8 cellular contexts compared by ENCODE assay signal in the genomic region with DNA sequence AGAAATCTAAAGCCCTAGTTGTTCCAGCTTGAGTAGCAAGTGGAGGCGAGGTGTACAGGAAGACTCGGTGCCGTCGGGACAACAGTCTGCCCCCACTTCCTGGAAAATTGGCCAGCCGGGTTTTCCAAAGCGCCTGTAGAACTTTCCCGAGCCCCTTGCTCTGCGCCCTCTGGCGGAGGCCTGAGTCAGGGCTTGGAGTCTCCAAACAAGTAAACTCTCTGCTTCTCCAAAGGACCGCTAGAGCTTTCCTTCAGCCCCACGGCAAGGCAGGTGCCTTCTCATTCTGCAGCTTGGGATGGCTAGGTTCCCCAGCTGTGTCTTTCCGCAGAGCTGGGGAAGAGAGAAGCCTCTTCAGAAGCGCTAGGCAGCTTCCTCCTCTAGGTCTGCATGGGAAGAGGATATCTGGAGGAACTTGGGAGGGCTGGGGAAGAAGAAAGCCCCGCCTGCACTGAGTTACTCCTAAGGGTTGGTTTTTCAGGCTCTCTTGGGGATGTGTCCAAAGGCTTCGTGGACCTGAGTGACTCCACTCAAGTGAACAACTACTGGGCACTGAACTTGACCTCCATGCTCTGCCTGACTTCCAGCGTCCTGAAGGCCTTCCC. TPM values are rescaled to one million over a fixed set of nuclear protein-coding genes. Genes with fewer than 3 reads are reported as not detected.
DNase-seq lines count a peak whose midpoint lies in the region; ATAC-seq and TF ChIP-seq lines count a peak whose summit lies in the region.

No MANE protein-coding gene starts in this region.

- H3K36me3 ChIP-seq in SK-N-MC (ENCODE audit: insufficient read depth, low read length) (peaks cover 6% of the 10 kb centered on the region; the same call in 1 of the 2 replicates), parathyroid adenoma (ENCODE audit: control insufficient read depth, insufficient read depth, low read length) (no peaks in the 10 kb centered on the region), uterus (no peaks in the 10 kb centered on the region)

- H3K4me3 Mint-ChIP-seq in HFFc6: peak overlapping the region; percentile 82

- H3K4me1 ChIP-seq in parathyroid adenoma (peaks cover 15% of the 10 kb centered on the region), uterus (peaks cover 0 to 5% of the 10 kb centered on the region in 2 donors)

- DNase-seq in GM03348 (ENCODE audit: low spot score): peak; percentile 92
- DNase-seq in HFFc6: peak; percentile 83
- peak; percentile 64 for DNase-seq in MV-4-11 (lab: John Stamatoyannopoulos, UW)
- peak; percentile 76 for DNase-seq in SK-N-MC (ENCODE audit: low read depth, low spot score)
- peak; percentile 92 for DNase-seq in left cardiac atrium
- DNase-seq in uterus: peak; percentile 89

- H3K27me3 ChIP-seq in parathyroid adenoma (ENCODE audit: control insufficient read depth, insufficient read depth, low read length) (no peaks in the 10 kb centered on the region), uterus (no peaks in the 10 kb centered on the region)

- H3K9me3 Mint-ChIP-seq in HFFc6: no peaks in the 10 kb centered on the region

- H3K9ac ChIP-seq in SK-N-MC (ENCODE audit: insufficient read length) (peak overlapping the region; percentile 74), parathyroid adenoma (no peak overlapping the region)

- no peak overlapping the region for H3K27ac ChIP-seq in SK-N-MC
- H3K27ac ChIP-seq in angular gyrus (ENCODE audit: low read depth, low read length): peak overlapping the region; percentile 57
- peak overlapping the region; percentile 77 for H3K27ac ChIP-seq in parathyroid adenoma
- H3K27ac ChIP-seq in uterus: peak overlapping the region; percentile 92 to 93

- H3K4me2 ChIP-seq in parathyroid adenoma (ENCODE audit: low read length): peak overlapping the region; percentile 77

- TF ChIP-seq CTCF in HFFc6 (IDR thresholded peaks at IDR 0.05) (peak; percentile 93), parathyroid adenoma (IDR thresholded peaks at IDR 0.05) (peak; percentile 91), uterus (IDR thresholded peaks at IDR 0.05) (peak; percentile 78 to 92 (median 87))

- intact Hi-C loops in left cardiac atrium (cut with DNase I): no loop called here
- intact Hi-C loops in uterus (cut with DNase I; ENCODE audit: low total_unique reads): no loop called here

- TF ChIP-seq POLR2A in uterus (IDR thresholded peaks at IDR 0.05): no peak

- H3K4me3 ChIP-seq in SK-N-MC: peak overlapping the region; percentile 97
- peak overlapping the region; percentile 58 for H3K4me3 ChIP-seq in parathyroid adenoma (ENCODE audit: low read depth, low read length)
- H3K4me3 ChIP-seq in uterus: peak overlapping the region; percentile 51 to 83

- peaks cover 5% of the 10 kb centered on the region for H3K27me3 Mint-ChIP-seq in HFFc6 (ENCODE audit: insufficient read depth)

- H3K9me3 ChIP-seq in SK-N-MC (ENCODE audit: low read depth, low read length): no peaks in the 10 kb centered on the region
- no peaks in the 10 kb centered on the region for H3K9me3 ChIP-seq in parathyroid adenoma (ENCODE audit: control insufficient read depth, low read length)
- no peaks in the 10 kb centered on the region for H3K9me3 ChIP-seq in uterus

- peaks cover 7% of the 10 kb centered on the region for H3K79me2 ChIP-seq in parathyroid adenoma

- H3K36me3 Mint-ChIP-seq in HFFc6 (ENCODE audit: low read depth): no peaks in the 10 kb centered on the region

- H3K4me1 Mint-ChIP-seq in HFFc6 (ENCODE audit: low read depth): peaks cover 25% of the 10 kb centered on the region

- peak overlapping the region; percentile 97 for H2AFZ ChIP-seq in parathyroid adenoma

- ATAC-seq in left cardiac atrium: peak; percentile 82 to 84

- no peak overlapping the region for H3K27ac Mint-ChIP-seq in HFFc6

RNA-seq across cellular contexts. Expression of gene SPR, which starts 0.7 kb away (rescaled TPM):
- total RNA-seq in HFFc6 (2021; fragmentation: NEBNext Ultra II Directional; extraction: Animal tissue kit (Norgen Biotek cat#: 25700)): 10 to 100 TPM; 17.0 to 21.6 (median 19.0) TPM
- total RNA-seq in left cardiac atrium (10 to 100 TPM; 29.2 to 47.7 TPM), uterus (10 to 100 TPM in 3 of 4 donors, 1 to 10 TPM in 1; 4.5 to 33.8 (median 18.8) TPM)

RNA-seq across cellular contexts. Expression of gene EMX1, which starts 29.4 kb away (rescaled TPM):
- not detected for total RNA-seq in HFFc6 (2021; fragmentation: NEBNext Ultra II Directional; extraction: Animal tissue kit (Norgen Biotek cat#: 25700))
- total RNA-seq in left cardiac atrium (not detected), uterus (under 1 TPM in 1 of 4 donors, not detected in 3; 0.21 TPM)
